1 cellular context compared by ENCODE assay signal in genomic region chr6:142265476-142265875, GRCh38.
TF ChIP-seq lines count a peak whose summit lies in the region.

No MANE protein-coding gene starts in this region.

TF ChIP-seq in HepG2, 621 proteins besides CTCF, POLR2A, EP300 and RAD21 (continued from another document and continues in another):
- TF ChIP-seq STAG1 (CRISPR knock-in tag; IDR thresholded peaks at IDR 0.05) = 0 out of 2 replicates have a peak, but pooled peaks have one; percentile 5
- TF ChIP-seq ZNF337 (CRISPR knock-in tag; IDR thresholded peaks at IDR 0.05; ENCODE audit: borderline replicate concordance, low read depth) = no peak
- peak; percentile 98 for TF ChIP-seq HNF4A (CRISPR knock-in tag; IDR thresholded peaks at IDR 0.05)
- TF ChIP-seq, protein P1, sequence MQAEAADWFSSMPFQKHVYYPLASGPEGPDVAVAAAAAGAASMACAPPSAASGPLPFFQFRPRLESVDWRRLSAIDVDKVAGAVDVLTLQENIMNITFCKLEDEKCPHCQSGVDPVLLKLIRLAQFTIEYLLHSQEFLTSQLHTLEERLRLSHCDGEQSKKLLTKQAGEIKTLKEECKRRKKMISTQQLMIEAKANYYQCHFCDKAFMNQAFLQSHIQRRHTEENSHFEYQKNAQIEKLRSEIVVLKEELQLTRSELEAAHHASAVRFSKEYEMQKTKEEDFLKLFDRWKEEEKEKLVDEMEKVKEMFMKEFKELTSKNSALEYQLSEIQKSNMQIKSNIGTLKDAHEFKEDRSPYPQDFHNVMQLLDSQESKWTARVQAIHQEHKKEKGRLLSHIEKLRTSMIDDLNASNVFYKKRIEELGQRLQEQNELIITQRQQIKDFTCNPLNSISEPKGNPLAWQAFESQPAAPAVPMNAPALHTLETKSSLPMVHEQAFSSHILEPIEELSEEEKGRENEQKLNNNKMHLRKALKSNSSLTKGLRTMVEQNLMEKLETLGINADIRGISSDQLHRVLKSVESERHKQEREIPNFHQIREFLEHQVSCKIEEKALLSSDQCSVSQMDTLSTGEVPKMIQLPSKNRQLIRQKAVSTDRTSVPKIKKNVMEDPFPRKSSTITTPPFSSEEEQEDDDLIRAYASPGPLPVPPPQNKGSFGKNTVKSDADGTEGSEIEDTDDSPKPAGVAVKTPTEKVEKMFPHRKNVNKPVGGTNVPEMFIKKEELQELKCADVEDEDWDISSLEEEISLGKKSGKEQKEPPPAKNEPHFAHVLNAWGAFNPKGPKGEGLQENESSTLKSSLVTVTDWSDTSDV (CRISPR knock-in tag; IDR thresholded peaks at IDR 0.05) = no peak
- TF ChIP-seq TGIF2 (CRISPR knock-in tag; IDR thresholded peaks at IDR 0.05) = no peak
- peak; percentile 89; the same call in 1 of the 2 replicates for TF ChIP-seq DPF2 (CRISPR knock-in tag; IDR thresholded peaks at IDR 0.05; ENCODE audit: borderline replicate concordance, low read depth)
- no peak for TF ChIP-seq FOSL1 (CRISPR knock-in tag; IDR thresholded peaks at IDR 0.05; ENCODE audit: borderline replicate concordance)
- TF ChIP-seq ZNF775 (CRISPR knock-in tag; IDR thresholded peaks at IDR 0.05; ENCODE audit: borderline replicate concordance) = 0 out of 2 replicates have a peak, but pooled peaks have one; percentile 48
- no peak for TF ChIP-seq ZFX (CRISPR knock-in tag; IDR thresholded peaks at IDR 0.05; ENCODE audit: low read depth)
- no peak for TF ChIP-seq RELA (CRISPR knock-in tag; IDR thresholded peaks at IDR 0.05)
- peak; percentile 84; the same call in 1 of the 2 replicates for TF ChIP-seq FOXO1 (CRISPR knock-in tag; IDR thresholded peaks at IDR 0.05)
- TF ChIP-seq, protein P2, sequence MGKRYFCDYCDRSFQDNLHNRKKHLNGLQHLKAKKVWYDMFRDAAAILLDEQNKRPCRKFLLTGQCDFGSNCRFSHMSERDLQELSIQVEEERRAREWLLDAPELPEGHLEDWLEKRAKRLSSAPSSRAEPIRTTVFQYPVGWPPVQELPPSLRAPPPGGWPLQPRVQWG (CRISPR knock-in tag; IDR thresholded peaks at IDR 0.05; ENCODE audit: borderline replicate concordance, low read depth) = no peak
- TF ChIP-seq MEF2D (CRISPR knock-in tag; IDR thresholded peaks at IDR 0.05) = peak; percentile 32; the same call in 1 of the 2 replicates
- no peak for TF ChIP-seq ZFP62 (CRISPR knock-in tag; IDR thresholded peaks at IDR 0.05)
- peak; percentile 68; the same call in 1 of the 2 replicates for TF ChIP-seq ZMYM4 (CRISPR knock-in tag; IDR thresholded peaks at IDR 0.05)
- TF ChIP-seq ZNF703 (CRISPR knock-in tag; IDR thresholded peaks at IDR 0.05; ENCODE audit: borderline replicate concordance) = no peak
- TF ChIP-seq GLI4 (CRISPR knock-in tag; IDR thresholded peaks at IDR 0.05; ENCODE audit: borderline replicate concordance) = no peak
- no peak for TF ChIP-seq POLR2G (IDR thresholded peaks at IDR 0.05; ENCODE audit: low read depth, low read length)
- peak; percentile 78; the same call in 1 of the 2 replicates for TF ChIP-seq NFIC (IDR thresholded peaks at IDR 0.05; ENCODE audit: low read length)
- no peak for TF ChIP-seq HNRNPUL1 (IDR thresholded peaks at IDR 0.05; ENCODE audit: low read depth, low read length)
- peak; percentile 83 for TF ChIP-seq ZNF644 (CRISPR knock-in tag; IDR thresholded peaks at IDR 0.05; ENCODE audit: low read depth)
- TF ChIP-seq DMAP1 (CRISPR knock-in tag; IDR thresholded peaks at IDR 0.05) = no peak; the same call in 1 of the 2 replicates
- TF ChIP-seq, protein P3, sequence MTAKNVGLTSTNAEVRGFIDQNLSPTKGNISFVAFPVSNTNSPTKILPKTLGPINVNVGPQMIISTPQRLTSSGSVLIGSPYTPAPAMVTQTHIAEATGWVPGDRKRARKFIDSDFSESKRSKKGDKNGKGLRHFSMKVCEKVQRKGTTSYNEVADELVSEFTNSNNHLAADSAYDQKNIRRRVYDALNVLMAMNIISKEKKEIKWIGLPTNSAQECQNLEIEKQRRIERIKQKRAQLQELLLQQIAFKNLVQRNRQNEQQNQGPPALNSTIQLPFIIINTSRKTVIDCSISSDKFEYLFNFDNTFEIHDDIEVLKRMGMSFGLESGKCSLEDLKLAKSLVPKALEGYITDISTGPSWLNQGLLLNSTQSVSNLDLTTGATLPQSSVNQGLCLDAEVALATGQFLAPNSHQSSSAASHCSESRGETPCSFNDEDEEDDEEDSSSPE (CRISPR knock-in tag; IDR thresholded peaks at IDR 0.05) = no peak
- TF ChIP-seq BCL3 (CRISPR knock-in tag; IDR thresholded peaks at IDR 0.05) = no peak
- no peak; the same call in 1 of the 2 replicates for TF ChIP-seq ETV5 (CRISPR knock-in tag; IDR thresholded peaks at IDR 0.05; ENCODE audit: borderline replicate concordance)
- TF ChIP-seq DRAP1 (CRISPR knock-in tag; IDR thresholded peaks at IDR 0.05) = peak; percentile 74
- TF ChIP-seq ZMAT3 (CRISPR knock-in tag; conservative IDR thresholded peaks at IDR 0.05) = no peak
- TF ChIP-seq, protein P4, sequence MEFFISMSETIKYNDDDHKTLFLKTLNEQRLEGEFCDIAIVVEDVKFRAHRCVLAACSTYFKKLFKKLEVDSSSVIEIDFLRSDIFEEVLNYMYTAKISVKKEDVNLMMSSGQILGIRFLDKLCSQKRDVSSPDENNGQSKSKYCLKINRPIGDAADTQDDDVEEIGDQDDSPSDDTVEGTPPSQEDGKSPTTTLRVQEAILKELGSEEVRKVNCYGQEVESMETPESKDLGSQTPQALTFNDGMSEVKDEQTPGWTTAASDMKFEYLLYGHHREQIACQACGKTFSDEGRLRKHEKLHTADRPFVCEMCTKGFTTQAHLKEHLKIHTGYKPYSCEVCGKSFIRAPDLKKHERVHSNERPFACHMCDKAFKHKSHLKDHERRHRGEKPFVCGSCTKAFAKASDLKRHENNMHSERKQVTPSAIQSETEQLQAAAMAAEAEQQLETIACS (CRISPR knock-in tag; IDR thresholded peaks at IDR 0.05) = no peak
- TF ChIP-seq LCORL (IDR thresholded peaks at IDR 0.05) = peak; percentile 83
- TF ChIP-seq LCORL (CRISPR knock-in tag; IDR thresholded peaks at IDR 0.05) = peak; percentile 65; the same call in 1 of the 2 replicates
- no peak for TF ChIP-seq ZNF704 (CRISPR knock-in tag; IDR thresholded peaks at IDR 0.05; ENCODE audit: borderline replicate concordance)
- TF ChIP-seq ZNF562 (CRISPR knock-in tag; IDR thresholded peaks at IDR 0.05; ENCODE audit: borderline replicate concordance) = no peak
- TF ChIP-seq KLF12 (CRISPR knock-in tag; IDR thresholded peaks at IDR 0.05; ENCODE audit: borderline replicate concordance) = no peak
- peak; percentile 77 for TF ChIP-seq ASH2L (IDR thresholded peaks at IDR 0.05; ENCODE audit: insufficient read length, low read depth, low read length)
- no peak for TF ChIP-seq ZNF333 (CRISPR knock-in tag; IDR thresholded peaks at IDR 0.05; ENCODE audit: borderline replicate concordance)
- TF ChIP-seq, protein P5, sequence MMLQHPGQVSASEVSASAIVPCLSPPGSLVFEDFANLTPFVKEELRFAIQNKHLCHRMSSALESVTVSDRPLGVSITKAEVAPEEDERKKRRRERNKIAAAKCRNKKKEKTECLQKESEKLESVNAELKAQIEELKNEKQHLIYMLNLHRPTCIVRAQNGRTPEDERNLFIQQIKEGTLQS (CRISPR knock-in tag; IDR thresholded peaks at IDR 0.05) = no peak
- TF ChIP-seq JDP2 (CRISPR knock-in tag; IDR thresholded peaks at IDR 0.05; ENCODE audit: borderline replicate concordance) = no peak
- TF ChIP-seq SIX1 (CRISPR knock-in tag; IDR thresholded peaks at IDR 0.05; ENCODE audit: borderline replicate concordance) = peak; percentile 100
- no peak for TF ChIP-seq ZNF34 (CRISPR knock-in tag; IDR thresholded peaks at IDR 0.05; ENCODE audit: borderline replicate concordance)
- peak; percentile 42; the same call in 1 of the 2 replicates for TF ChIP-seq NR2F2 (IDR thresholded peaks at IDR 0.05; ENCODE audit: borderline replicate concordance, low read depth)
- TF ChIP-seq, protein P6, sequence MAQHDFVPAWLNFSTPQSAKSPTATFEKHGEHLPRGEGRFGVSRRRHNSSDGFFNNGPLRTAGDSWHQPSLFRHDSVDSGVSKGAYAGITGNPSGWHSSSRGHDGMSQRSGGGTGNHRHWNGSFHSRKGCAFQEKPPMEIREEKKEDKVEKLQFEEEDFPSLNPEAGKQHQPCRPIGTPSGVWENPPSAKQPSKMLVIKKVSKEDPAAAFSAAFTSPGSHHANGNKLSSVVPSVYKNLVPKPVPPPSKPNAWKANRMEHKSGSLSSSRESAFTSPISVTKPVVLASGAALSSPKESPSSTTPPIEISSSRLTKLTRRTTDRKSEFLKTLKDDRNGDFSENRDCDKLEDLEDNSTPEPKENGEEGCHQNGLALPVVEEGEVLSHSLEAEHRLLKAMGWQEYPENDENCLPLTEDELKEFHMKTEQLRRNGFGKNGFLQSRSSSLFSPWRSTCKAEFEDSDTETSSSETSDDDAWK (CRISPR knock-in tag; IDR thresholded peaks at IDR 0.05) = no peak
- TF ChIP-seq ARID5B (CRISPR knock-in tag; IDR thresholded peaks at IDR 0.05) = peak; percentile 100
- TF ChIP-seq, protein P7, sequence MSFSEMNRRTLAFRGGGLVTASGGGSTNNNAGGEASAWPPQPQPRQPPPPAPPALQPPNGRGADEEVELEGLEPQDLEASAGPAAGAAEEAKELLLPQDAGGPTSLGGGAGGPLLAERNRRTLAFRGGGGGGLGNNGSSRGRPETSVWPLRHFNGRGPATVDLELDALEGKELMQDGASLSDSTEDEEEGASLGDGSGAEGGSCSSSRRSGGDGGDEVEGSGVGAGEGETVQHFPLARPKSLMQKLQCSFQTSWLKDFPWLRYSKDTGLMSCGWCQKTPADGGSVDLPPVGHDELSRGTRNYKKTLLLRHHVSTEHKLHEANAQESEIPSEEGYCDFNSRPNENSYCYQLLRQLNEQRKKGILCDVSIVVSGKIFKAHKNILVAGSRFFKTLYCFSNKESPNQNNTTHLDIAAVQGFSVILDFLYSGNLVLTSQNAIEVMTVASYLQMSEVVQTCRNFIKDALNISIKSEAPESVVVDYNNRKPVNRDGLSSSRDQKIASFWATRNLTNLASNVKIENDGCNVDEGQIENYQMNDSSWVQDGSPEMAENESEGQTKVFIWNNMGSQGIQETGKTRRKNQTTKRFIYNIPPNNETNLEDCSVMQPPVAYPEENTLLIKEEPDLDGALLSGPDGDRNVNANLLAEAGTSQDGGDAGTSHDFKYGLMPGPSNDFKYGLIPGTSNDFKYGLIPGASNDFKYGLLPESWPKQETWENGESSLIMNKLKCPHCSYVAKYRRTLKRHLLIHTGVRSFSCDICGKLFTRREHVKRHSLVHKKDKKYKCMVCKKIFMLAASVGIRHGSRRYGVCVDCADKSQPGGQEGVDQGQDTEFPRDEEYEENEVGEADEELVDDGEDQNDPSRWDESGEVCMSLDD (CRISPR knock-in tag; IDR thresholded peaks at IDR 0.05; ENCODE audit: borderline replicate concordance) = no peak
- TF ChIP-seq JUNB (CRISPR knock-in tag; IDR thresholded peaks at IDR 0.05; ENCODE audit: borderline replicate concordance) = no peak; the same call in 1 of the 2 replicates
- TF ChIP-seq PITX1 (CRISPR knock-in tag; IDR thresholded peaks at IDR 0.05) = peak; percentile 93
- TF ChIP-seq ZNF747 (CRISPR knock-in tag; IDR thresholded peaks at IDR 0.05; ENCODE audit: borderline replicate concordance) = no peak
- no peak for TF ChIP-seq PCBP1 (IDR thresholded peaks at IDR 0.05; ENCODE audit: borderline replicate concordance, low read depth, low read length)
- TF ChIP-seq ZNF670 (CRISPR knock-in tag; IDR thresholded peaks at IDR 0.05; ENCODE audit: borderline replicate concordance) = no peak
- TF ChIP-seq SKI (IDR thresholded peaks at IDR 0.05; ENCODE audit: partially characterized antibody) = peak; percentile 88
- TF ChIP-seq FOXK2 (IDR thresholded peaks at IDR 0.05) = 0 out of 2 replicates have a peak, but pooled peaks have one; percentile 21
- TF ChIP-seq YEATS4 (CRISPR knock-in tag; IDR thresholded peaks at IDR 0.05; ENCODE audit: borderline replicate concordance) = no peak
- TF ChIP-seq ZFP1 (CRISPR knock-in tag; IDR thresholded peaks at IDR 0.05) = 0 out of 2 replicates have a peak, but pooled peaks have one; percentile 76
- TF ChIP-seq HDAC6 (IDR thresholded peaks at IDR 0.05; ENCODE audit: low read depth, low read length) = no peak
